Comparison of ENCODE assay signal across 14 cellular contexts in genomic region chr11:119362741-119363080, GRCh38. TPM values are rescaled to one million over a fixed set of nuclear protein-coding genes. Genes with fewer than 3 reads are reported as not detected.
DNase-seq lines count a peak whose midpoint lies in the region; ATAC-seq, FAIRE-seq and TF ChIP-seq lines count a peak whose summit lies in the region.
"Had no signal": no experiment of that assay in that cellular context is flagged by ENCODE, and none has a peak within 500 bp of the region (broad histone marks: within the 10 kb centered on the region; RNA-seq: fewer than 3 reads in every experiment).

No MANE protein-coding gene starts in this region.

- no peak overlapping the region for H3K27ac Mint-ChIP-seq in chondrocyte (ENCODE audit: unreplicated experiment)
- no peak overlapping the region for H3K27ac Mint-ChIP-seq in natural killer cell treated with Interleukin-12 subunit alpha and Interleukin-12 subunit beta and Interleukin-15 and Interleukin-18, amount 100 ng/mL, for 72 hours

- H3K36me3 ChIP-seq in liver (ENCODE audit: control insufficient read depth in 4 of 4, insufficient read depth in 3 of 4, low read depth in 1 of 4, low read length in 3 of 4): peaks cover 0 to 16% (median 11%) of the 10 kb centered on the region in 4 donors
- H3K36me3 ChIP-seq in HepG2 (replicated peaks in 1 of 2; ENCODE audit: control insufficient read depth in 1 of 2, insufficient read depth in 2 of 2, low read length in 2 of 2): peaks cover 5 to 20% of the 10 kb centered on the region in 2 experiments; a peak in 4 of 5 replicates
- H3K36me3 ChIP-seq in uterus: no peaks in the 10 kb centered on the region

- TF ChIP-seq POLR2A in HepG2 (IDR thresholded peaks at IDR 0.05; ENCODE audit: insufficient read depth in 1 of 2, low read depth in 2 of 2, low read length in 2 of 2): no peak
- no peak for TF ChIP-seq POLR2A in uterus (IDR thresholded peaks at IDR 0.05)

- in situ Hi-C loops in HepG2 (cut with HindIII; ENCODE audit: extremely low pct_ligation_motif_present, low pct_unique_long_range_greater_than_20kb): no loop called here

- H3K27ac ChIP-seq in liver (ENCODE audit: low read depth in 1 of 2, low read length in 2 of 2): peak overlapping the region; percentile 57 to 80
- no peak overlapping the region for H3K27ac ChIP-seq in HepG2 (ENCODE audit: extremely low read length, insufficient read depth, low read length)
- peak overlapping the region; percentile 87 to 94 for H3K27ac ChIP-seq in uterus

- H3K4me1 ChIP-seq in liver (ENCODE audit: control insufficient read depth in 4 of 4, insufficient read depth in 4 of 4, low read length in 3 of 4) (peaks cover 17 to 65% (median 50%) of the 10 kb centered on the region in 4 donors), HepG2 (ENCODE audit: insufficient read depth, low read length) (peaks cover 71% of the 10 kb centered on the region), uterus (peaks cover 0 to 9% of the 10 kb centered on the region in 2 donors)

- H3K36me3 Mint-ChIP-seq in chondrocyte (ENCODE audit: low read depth): peaks cover 6% of the 10 kb centered on the region
- H3K36me3 Mint-ChIP-seq in natural killer cell treated with Interleukin-12 subunit alpha and Interleukin-12 subunit beta and Interleukin-15 and Interleukin-18, amount 100 ng/mL, for 72 hours: no peaks in the 10 kb centered on the region

- DNase-seq in HepG2 (ENCODE audit: low spot score) (no peak), chondrocyte (ENCODE audit: low spot score) (no peak), uterus (no peak)
- no peak for DNase-seq in natural killer cell treated with Interleukin-12 subunit alpha and Interleukin-12 subunit beta and Interleukin-15 and Interleukin-18, amount 100 ng/mL, for 72 hours (ENCODE audit: low spot score)
- DNase-seq in effector CD8-positive, alpha-beta T cell (lab: John Stamatoyannopoulos, UW): no peak
- DNase-seq in activated naive CD4-positive, alpha-beta T cell (lab: John Stamatoyannopoulos, UW): no peak
- DNase-seq: effector CD4-positive, alpha-beta T cell; NCI-H187; SK-N-SH had no signal

- FAIRE-seq in HepG2 (lab: Jason Lieb, UNC): no peak
- FAIRE-seq: islet of Langerhans had no signal

- no peak overlapping the region for H3K4me2 ChIP-seq in HepG2 (ENCODE audit: low read depth, low read length)

- no peaks in the 10 kb centered on the region for H3K9me3 ChIP-seq in liver (ENCODE audit: control insufficient read depth in 4 of 4, low read length in 3 of 4)
- H3K9me3 ChIP-seq in HepG2 (ENCODE audit: low read length): no peaks in the 10 kb centered on the region
- no peaks in the 10 kb centered on the region for H3K9me3 ChIP-seq in uterus
- H3K9me3 ChIP-seq: SK-N-SH had no signal

- no peaks in the 10 kb centered on the region for H3K27me3 ChIP-seq in liver (ENCODE audit: control insufficient read depth in 4 of 4, insufficient read depth in 4 of 4, low read length in 3 of 4)
- H3K27me3 ChIP-seq in HepG2 (ENCODE audit: control insufficient read depth in 1 of 2, insufficient read depth in 2 of 2, low read length in 2 of 2): no peaks in the 10 kb centered on the region
- H3K27me3 ChIP-seq in uterus: no peaks in the 10 kb centered on the region

- intact Hi-C loops in HepG2 (cut with micrococcal nuclease; ENCODE audit: unreplicated experiment) (no loop called here), uterus (cut with DNase I; ENCODE audit: low total_unique reads) (no loop called here)

- H3K27me3 Mint-ChIP-seq in chondrocyte (ENCODE audit: low read depth): peaks cover 2% of the 10 kb centered on the region
- peaks cover 55 to 57% of the 10 kb centered on the region in 2 donors for H3K27me3 Mint-ChIP-seq in natural killer cell treated with Interleukin-12 subunit alpha and Interleukin-12 subunit beta and Interleukin-15 and Interleukin-18, amount 100 ng/mL, for 72 hours

- peaks cover 46% of the 10 kb centered on the region for H3K4me1 Mint-ChIP-seq in chondrocyte (ENCODE audit: low read depth)
- H3K4me1 Mint-ChIP-seq in natural killer cell treated with Interleukin-12 subunit alpha and Interleukin-12 subunit beta and Interleukin-15 and Interleukin-18, amount 100 ng/mL, for 72 hours (ENCODE audit: low read depth in 2 of 2): peaks cover 6 to 8% of the 10 kb centered on the region in 2 donors

- H3K4me3 ChIP-seq in liver (ENCODE audit: low read depth in 1 of 3, low read length in 3 of 3) (peak overlapping the region; percentile 52 to 73 (median 58)), HepG2 (replicated peaks in 1 of 3; ENCODE audit: insufficient read depth in 1 of 3, low read depth in 2 of 3, low read length in 3 of 3) (no peak overlapping the region), uterus (peak overlapping the region in 1 of 2 donors; percentile 46)

- no peak for ATAC-seq in HepG2
- ATAC-seq in natural killer cell treated with Interleukin-12 subunit alpha and Interleukin-12 subunit beta and Interleukin-15 and Interleukin-18, amount 100 ng/mL, for 72 hours: no peak
- ATAC-seq in GM21381 (IDR thresholded peaks at IDR 0.05; ENCODE audit: unreplicated experiment): no peak
- ATAC-seq: HCT116 had no signal

- H3K9ac ChIP-seq in liver (ENCODE audit: low read depth in 1 of 2, low read length in 2 of 2) (peak overlapping the region in 1 of 2 donors; percentile 68), HepG2 (ENCODE audit: insufficient read depth, low read depth, low read length) (no peak overlapping the region)
- H3K9ac ChIP-seq: SK-N-SH had no signal

- no peaks in the 10 kb centered on the region for H3K9me3 Mint-ChIP-seq in chondrocyte (ENCODE audit: low read depth)
- peaks cover 2% of the 10 kb centered on the region for H3K9me3 Mint-ChIP-seq in natural killer cell treated with Interleukin-12 subunit alpha and Interleukin-12 subunit beta and Interleukin-15 and Interleukin-18, amount 100 ng/mL, for 72 hours

- TF ChIP-seq CTCF in liver (IDR thresholded peaks at IDR 0.05; ENCODE audit: low read depth, low read length, missing input control): no peak
- no peak for TF ChIP-seq CTCF in HepG2 (CRISPR knock-in tag; IDR thresholded peaks at IDR 0.05)
- TF ChIP-seq CTCF in chondrocyte (IDR thresholded peaks at IDR 0.05): no peak
- no peak for TF ChIP-seq CTCF in uterus (IDR thresholded peaks at IDR 0.05)

- H3K4me3 Mint-ChIP-seq in chondrocyte (ENCODE audit: unreplicated experiment): peak overlapping the region; percentile 51
- H3K4me3 Mint-ChIP-seq in natural killer cell treated with Interleukin-12 subunit alpha and Interleukin-12 subunit beta and Interleukin-15 and Interleukin-18, amount 100 ng/mL, for 72 hours: peak overlapping the region; percentile 39

- 67% methylated on average over 5 of the region's 5 CpGs for WGBS in liver
- WGBS in HepG2 (ENCODE audit: low lambda C conversion rate): 96% methylated on average over 5 of the region's 5 CpGs

- no TSS peak for BruUV-seq in HepG2 (replicated peaks; lab: Mats Ljungman, UMichigan)

- TF ChIP-seq EP300 in HepG2 (IDR thresholded peaks at IDR 0.05; ENCODE audit: low read depth in 2 of 2, low read length in 2 of 2): no peak
- TF ChIP-seq EP300 in HepG2 (CRISPR knock-in tag; IDR thresholded peaks at IDR 0.05; ENCODE audit: borderline replicate concordance): no peak

- TF ChIP-seq RAD21 in liver (IDR thresholded peaks at IDR 0.05) (no peak), HepG2 (CRISPR knock-in tag; IDR thresholded peaks at IDR 0.05) (no peak)

- H3K79me2 ChIP-seq in HepG2 (ENCODE audit: insufficient read depth, low read length): peaks cover 12% of the 10 kb centered on the region

- H4K20me1 ChIP-seq in HepG2 (ENCODE audit: insufficient read depth, low read length): no peaks in the 10 kb centered on the region; the same call in 1 of the 2 replicates

- no peak overlapping the region for H2AFZ ChIP-seq in HepG2 (ENCODE audit: low read length)

- POLR2A ChIA-PET in HepG2 (lab: Yijun Ruan, JAX): interaction anchor here (1.1 to 2.3 kb wide), 4 partner anchors 8 to 24 kb away, joined by 3 to 12 read pairs (median 4); partner anchors contain the start of gene USP2

- CTCF ChIA-PET in HepG2 (lab: Yijun Ruan, JAX; ENCODE audit: low intra/inter-chr PET ratio, low total read pairs): no interaction called here

RNA-seq across cellular contexts. Expression of gene MFRP, which starts 16.2 kb away (rescaled TPM):
- total RNA-seq in liver: not detected
- not detected for polyA plus RNA-seq in liver
- not detected in 2 replicates for total RNA-seq in HepG2 (2016; rRNA removed; fragmentation: Illumina TruSeq; extraction: Trizol)
- total RNA-seq in HepG2 (2016; cell fraction: cytosol; rRNA removed; fragmentation: Illumina TruSeq; extraction: Trizol; ENCODE audit: low read depth): not detected in 2 replicates
- not detected in 2 replicates for total RNA-seq in HepG2 (2016; cell fraction: insoluble cytoplasmic fraction; rRNA removed; fragmentation: Illumina TruSeq; extraction: Trizol)
- total RNA-seq in HepG2 (2016; cell fraction: membrane; rRNA removed; fragmentation: Illumina TruSeq; extraction: Trizol): not detected in 2 replicates
- not detected in 2 replicates for total RNA-seq in HepG2 (2016; cell fraction: nucleus; rRNA removed; fragmentation: Illumina TruSeq; extraction: Trizol)
- not detected in 2 replicates for polyA plus RNA-seq in HepG2 (2011; rRNA removed)
- polyA plus RNA-seq in HepG2 (2011; cell fraction: cytosol; rRNA removed): not detected in 2 replicates
- polyA plus RNA-seq in HepG2 (2011; cell fraction: nucleus; rRNA removed): not detected in 2 replicates
- not detected in 2 replicates for polyA plus RNA-seq in HepG2 (2012)
- polyA plus RNA-seq in HepG2 (2016; cell fraction: cytosol; fragmentation: Illumina TruSeq; extraction: Trizol; ENCODE audit: low read depth): not detected in 2 replicates
- polyA plus RNA-seq in HepG2 (2016; cell fraction: insoluble cytoplasmic fraction; fragmentation: Illumina TruSeq; extraction: Trizol; ENCODE audit: low read depth): not detected in 2 replicates
- not detected in 2 replicates for polyA plus RNA-seq in HepG2 (2016; cell fraction: membrane; fragmentation: Illumina TruSeq; extraction: Trizol; ENCODE audit: low read depth)
- not detected in 2 replicates for polyA plus RNA-seq in HepG2 (2016; cell fraction: nucleus; fragmentation: Illumina TruSeq; extraction: Trizol; ENCODE audit: insufficient read depth, low read depth)
- polyA minus RNA-seq in HepG2 (2011; rRNA and poly(A)+ RNA removed; ENCODE audit: low replicate concordance): not detected in 2 replicates
- polyA minus RNA-seq in HepG2 (2011; cell fraction: cytosol; rRNA and poly(A)+ RNA removed): not detected in 2 replicates
- polyA minus RNA-seq in HepG2 (2011; cell fraction: nucleus; rRNA and poly(A)+ RNA removed): not detected in 2 replicates
- not detected in 3 replicates for total RNA-seq in chondrocyte
- total RNA-seq in natural killer cell treated with Interleukin-12 subunit alpha and Interleukin-12 subunit beta and Interleukin-15 and Interleukin-18, amount 100 ng/mL, for 72 hours: not detected
- under 1 TPM in 2 of 4 donors, not detected in 2; 0.07 to 0.26 TPM for total RNA-seq in uterus
- total RNA-seq: subcutaneous adipose tissue had no signal
- polyA plus RNA-seq: SK-N-SH had no signal

RNA-seq across cellular contexts. Expression of gene USP2, which starts 18.8 kb away (rescaled TPM):
- total RNA-seq in liver (1 to 10 TPM in 1 of 2 donors, under 1 TPM in 1; 0.65 to 4.4 TPM), HepG2 (2016; rRNA removed; fragmentation: Illumina TruSeq; extraction: Trizol) (6.0 and 7.2 TPM in 2 replicates), chondrocyte (2.1 to 4.1 TPM (median 3.6 TPM) in 3 replicates), uterus (10 to 100 TPM in 1 of 4 donors, 1 to 10 TPM in 1, under 1 TPM in 1, not detected in 1; 0.29 to 28.2 (median 2.1) TPM)
- polyA plus RNA-seq in liver (1 to 10 TPM; 2.0 to 2.2 TPM), HepG2 (2011; rRNA removed) (2.5 and 3.2 TPM in 2 replicates)
- 1.1 and 1.7 TPM in 2 replicates for total RNA-seq in HepG2 (2016; cell fraction: cytosol; rRNA removed; fragmentation: Illumina TruSeq; extraction: Trizol; ENCODE audit: low read depth)
- 6.5 and 7.1 TPM in 2 replicates for total RNA-seq in HepG2 (2016; cell fraction: insoluble cytoplasmic fraction; rRNA removed; fragmentation: Illumina TruSeq; extraction: Trizol)
- total RNA-seq in HepG2 (2016; cell fraction: membrane; rRNA removed; fragmentation: Illumina TruSeq; extraction: Trizol): 5.7 and 5.9 TPM in 2 replicates
- 5.8 and 7.8 TPM in 2 replicates for total RNA-seq in HepG2 (2016; cell fraction: nucleus; rRNA removed; fragmentation: Illumina TruSeq; extraction: Trizol)
- 2.2 TPM in 2 replicates for polyA plus RNA-seq in HepG2 (2011; cell fraction: cytosol; rRNA removed)
- polyA plus RNA-seq in HepG2 (2011; cell fraction: nucleus; rRNA removed): 4.4 and 4.7 TPM in 2 replicates
- 2.5 and 3.0 TPM in 2 replicates for polyA plus RNA-seq in HepG2 (2012)
- 1.1 and 1.3 TPM in 2 replicates for polyA plus RNA-seq in HepG2 (2016; cell fraction: cytosol; fragmentation: Illumina TruSeq; extraction: Trizol; ENCODE audit: low read depth)
- polyA plus RNA-seq in HepG2 (2016; cell fraction: insoluble cytoplasmic fraction; fragmentation: Illumina TruSeq; extraction: Trizol; ENCODE audit: low read depth): 7.6 and 11.3 TPM in 2 replicates
- polyA plus RNA-seq in HepG2 (2016; cell fraction: membrane; fragmentation: Illumina TruSeq; extraction: Trizol; ENCODE audit: low read depth): 4.1 and 4.2 TPM in 2 replicates
- 22.1 and 23.0 TPM in 2 replicates for polyA plus RNA-seq in HepG2 (2016; cell fraction: nucleus; fragmentation: Illumina TruSeq; extraction: Trizol; ENCODE audit: insufficient read depth, low read depth)
- 5.4 and 5.9 TPM in 2 replicates for polyA minus RNA-seq in HepG2 (2011; rRNA and poly(A)+ RNA removed; ENCODE audit: low replicate concordance)
- 4.0 and 5.4 TPM in 2 replicates for polyA minus RNA-seq in HepG2 (2011; cell fraction: cytosol; rRNA and poly(A)+ RNA removed)
- 2.4 and 5.7 TPM in 2 replicates for polyA minus RNA-seq in HepG2 (2011; cell fraction: nucleus; rRNA and poly(A)+ RNA removed)
- total RNA-seq in natural killer cell treated with Interleukin-12 subunit alpha and Interleukin-12 subunit beta and Interleukin-15 and Interleukin-18, amount 100 ng/mL, for 72 hours: not detected

RNA-seq across cellular contexts. Expression of gene C1QTNF5, which starts 22.0 kb away (rescaled TPM):
- total RNA-seq in liver (1 to 10 TPM; 2.2 to 4.4 TPM), HepG2 (2016; rRNA removed; fragmentation: Illumina TruSeq; extraction: Trizol) (0.77 and 1.2 TPM in 2 replicates), chondrocyte (16.2 to 67.2 TPM (median 67.1 TPM) in 3 replicates), uterus (10 to 100 TPM in 3 of 4 donors, 1 to 10 TPM in 1; 6.5 to 40.2 (median 35.7) TPM)
- polyA plus RNA-seq in liver (1 to 10 TPM; 1.9 to 6.4 TPM), HepG2 (2011; rRNA removed) (0.86 TPM in 2 replicates)
- total RNA-seq in HepG2 (2016; cell fraction: cytosol; rRNA removed; fragmentation: Illumina TruSeq; extraction: Trizol; ENCODE audit: low read depth): 0.26 and 0.40 TPM in 2 replicates
- 0.76 and 0.78 TPM in 2 replicates for total RNA-seq in HepG2 (2016; cell fraction: insoluble cytoplasmic fraction; rRNA removed; fragmentation: Illumina TruSeq; extraction: Trizol)
- total RNA-seq in HepG2 (2016; cell fraction: membrane; rRNA removed; fragmentation: Illumina TruSeq; extraction: Trizol): 0.28 and 0.45 TPM in 2 replicates
- total RNA-seq in HepG2 (2016; cell fraction: nucleus; rRNA removed; fragmentation: Illumina TruSeq; extraction: Trizol): 0.47 and 0.91 TPM in 2 replicates
- 0.91 and 1.1 TPM in 2 replicates for polyA plus RNA-seq in HepG2 (2011; cell fraction: cytosol; rRNA removed)
- polyA plus RNA-seq in HepG2 (2011; cell fraction: nucleus; rRNA removed): 0.96 and 1.1 TPM in 2 replicates
- 0.19 and 0.53 TPM in 2 replicates for polyA plus RNA-seq in HepG2 (2012)
- polyA plus RNA-seq in HepG2 (2016; cell fraction: cytosol; fragmentation: Illumina TruSeq; extraction: Trizol; ENCODE audit: low read depth): 0.25 and 0.45 TPM in 2 replicates
- polyA plus RNA-seq in HepG2 (2016; cell fraction: insoluble cytoplasmic fraction; fragmentation: Illumina TruSeq; extraction: Trizol; ENCODE audit: low read depth): 0.39 and 0.53 TPM in 2 replicates
- polyA plus RNA-seq in HepG2 (2016; cell fraction: membrane; fragmentation: Illumina TruSeq; extraction: Trizol; ENCODE audit: low read depth): 0.16 and 0.49 TPM in 2 replicates
- polyA plus RNA-seq in HepG2 (2016; cell fraction: nucleus; fragmentation: Illumina TruSeq; extraction: Trizol; ENCODE audit: insufficient read depth, low read depth): 1.1 and 1.6 TPM in 2 replicates
- 0.94 TPM in 1 of 2 replicates, not detected in the other for polyA minus RNA-seq in HepG2 (2011; rRNA and poly(A)+ RNA removed; ENCODE audit: low replicate concordance)
- not detected in 2 replicates for polyA minus RNA-seq in HepG2 (2011; cell fraction: cytosol; rRNA and poly(A)+ RNA removed)
- polyA minus RNA-seq in HepG2 (2011; cell fraction: nucleus; rRNA and poly(A)+ RNA removed): not detected in 2 replicates
- total RNA-seq in natural killer cell treated with Interleukin-12 subunit alpha and Interleukin-12 subunit beta and Interleukin-15 and Interleukin-18, amount 100 ng/mL, for 72 hours: not detected

RNA-seq across cellular contexts. Expression of gene RNF26, which starts 28.4 kb away (rescaled TPM):
- 1 to 10 TPM; 6.3 to 9.2 TPM for total RNA-seq in liver
- 10 to 100 TPM; 13.0 to 19.1 TPM for polyA plus RNA-seq in liver
- 11.9 and 20.8 TPM in 2 replicates for total RNA-seq in HepG2 (2016; rRNA removed; fragmentation: Illumina TruSeq; extraction: Trizol)
- 5.1 and 5.5 TPM in 2 replicates for total RNA-seq in HepG2 (2016; cell fraction: cytosol; rRNA removed; fragmentation: Illumina TruSeq; extraction: Trizol; ENCODE audit: low read depth)
- total RNA-seq in HepG2 (2016; cell fraction: insoluble cytoplasmic fraction; rRNA removed; fragmentation: Illumina TruSeq; extraction: Trizol): 11.0 and 17.9 TPM in 2 replicates
- total RNA-seq in HepG2 (2016; cell fraction: membrane; rRNA removed; fragmentation: Illumina TruSeq; extraction: Trizol): 25.7 and 27.9 TPM in 2 replicates
- total RNA-seq in HepG2 (2016; cell fraction: nucleus; rRNA removed; fragmentation: Illumina TruSeq; extraction: Trizol): 16.9 and 17.9 TPM in 2 replicates
- polyA plus RNA-seq in HepG2 (2011; rRNA removed): 26.3 and 28.8 TPM in 2 replicates
- 33.9 and 41.8 TPM in 2 replicates for polyA plus RNA-seq in HepG2 (2011; cell fraction: cytosol; rRNA removed)
- 21.0 and 21.5 TPM in 2 replicates for polyA plus RNA-seq in HepG2 (2011; cell fraction: nucleus; rRNA removed)
- polyA plus RNA-seq in HepG2 (2012): 29.6 and 32.1 TPM in 2 replicates
- polyA plus RNA-seq in HepG2 (2016; cell fraction: cytosol; fragmentation: Illumina TruSeq; extraction: Trizol; ENCODE audit: low read depth): 16.4 and 19.4 TPM in 2 replicates
- polyA plus RNA-seq in HepG2 (2016; cell fraction: insoluble cytoplasmic fraction; fragmentation: Illumina TruSeq; extraction: Trizol; ENCODE audit: low read depth): 51.2 and 62.2 TPM in 2 replicates
- polyA plus RNA-seq in HepG2 (2016; cell fraction: membrane; fragmentation: Illumina TruSeq; extraction: Trizol; ENCODE audit: low read depth): 61.9 and 66.3 TPM in 2 replicates
- polyA plus RNA-seq in HepG2 (2016; cell fraction: nucleus; fragmentation: Illumina TruSeq; extraction: Trizol; ENCODE audit: insufficient read depth, low read depth): 50.4 and 51.8 TPM in 2 replicates
- 92.7 and 163 TPM in 2 replicates for polyA minus RNA-seq in HepG2 (2011; rRNA and poly(A)+ RNA removed; ENCODE audit: low replicate concordance)
- polyA minus RNA-seq in HepG2 (2011; cell fraction: cytosol; rRNA and poly(A)+ RNA removed): 34.6 and 35.6 TPM in 2 replicates
- 16.9 and 21.8 TPM in 2 replicates for polyA minus RNA-seq in HepG2 (2011; cell fraction: nucleus; rRNA and poly(A)+ RNA removed)
- total RNA-seq in chondrocyte: 22.8 to 26.0 TPM (median 24.3 TPM) in 3 replicates
- total RNA-seq in natural killer cell treated with Interleukin-12 subunit alpha and Interleukin-12 subunit beta and Interleukin-15 and Interleukin-18, amount 100 ng/mL, for 72 hours: 10 to 100 TPM; 16.6 to 32.5 TPM
- total RNA-seq in uterus: 10 to 100 TPM in 1 of 4 donors, 1 to 10 TPM in 3; 3.3 to 23.1 (median 6.8) TPM

RNA-seq across cellular contexts. Expression of gene MCAM, which starts 45.8 kb away (rescaled TPM):
- total RNA-seq in liver: 10 to 100 TPM in 1 of 2 donors, 1 to 10 TPM in 1; 8.4 to 49.6 TPM
- 10 to 100 TPM in 1 of 2 donors, 1 to 10 TPM in 1; 2.2 to 10.3 TPM for polyA plus RNA-seq in liver
- total RNA-seq in HepG2 (2016; rRNA removed; fragmentation: Illumina TruSeq; extraction: Trizol): 5.9 and 15.2 TPM in 2 replicates
- 0.97 and 1.4 TPM in 2 replicates for total RNA-seq in HepG2 (2016; cell fraction: cytosol; rRNA removed; fragmentation: Illumina TruSeq; extraction: Trizol; ENCODE audit: low read depth)
- total RNA-seq in HepG2 (2016; cell fraction: insoluble cytoplasmic fraction; rRNA removed; fragmentation: Illumina TruSeq; extraction: Trizol): 5.2 and 13.8 TPM in 2 replicates
- total RNA-seq in HepG2 (2016; cell fraction: membrane; rRNA removed; fragmentation: Illumina TruSeq; extraction: Trizol): 2.5 and 3.3 TPM in 2 replicates
- 13.7 and 14.4 TPM in 2 replicates for total RNA-seq in HepG2 (2016; cell fraction: nucleus; rRNA removed; fragmentation: Illumina TruSeq; extraction: Trizol)
- 12.1 and 18.6 TPM in 2 replicates for polyA plus RNA-seq in HepG2 (2011; rRNA removed)
- polyA plus RNA-seq in HepG2 (2011; cell fraction: cytosol; rRNA removed): 33.4 and 50.2 TPM in 2 replicates
- 24.8 and 27.5 TPM in 2 replicates for polyA plus RNA-seq in HepG2 (2011; cell fraction: nucleus; rRNA removed)
- polyA plus RNA-seq in HepG2 (2012): 4.0 and 15.6 TPM in 2 replicates
- polyA plus RNA-seq in HepG2 (2016; cell fraction: cytosol; fragmentation: Illumina TruSeq; extraction: Trizol; ENCODE audit: low read depth): 0.68 and 0.83 TPM in 2 replicates
- polyA plus RNA-seq in HepG2 (2016; cell fraction: insoluble cytoplasmic fraction; fragmentation: Illumina TruSeq; extraction: Trizol; ENCODE audit: low read depth): 3.9 and 5.4 TPM in 2 replicates
- 1.1 and 2.3 TPM in 2 replicates for polyA plus RNA-seq in HepG2 (2016; cell fraction: membrane; fragmentation: Illumina TruSeq; extraction: Trizol; ENCODE audit: low read depth)
- 18.8 and 20.4 TPM in 2 replicates for polyA plus RNA-seq in HepG2 (2016; cell fraction: nucleus; fragmentation: Illumina TruSeq; extraction: Trizol; ENCODE audit: insufficient read depth, low read depth)
- polyA minus RNA-seq in HepG2 (2011; rRNA and poly(A)+ RNA removed; ENCODE audit: low replicate concordance): 29.9 and 104 TPM in 2 replicates
- polyA minus RNA-seq in HepG2 (2011; cell fraction: cytosol; rRNA and poly(A)+ RNA removed): 14.3 and 15.4 TPM in 2 replicates
- polyA minus RNA-seq in HepG2 (2011; cell fraction: nucleus; rRNA and poly(A)+ RNA removed): 13.8 and 15.8 TPM in 2 replicates
- 170 to 527 TPM (median 509 TPM) in 3 replicates for total RNA-seq in chondrocyte
- 1 to 10 TPM in 1 of 2 donors, under 1 TPM in 1; 0.74 to 1.7 TPM for total RNA-seq in natural killer cell treated with Interleukin-12 subunit alpha and Interleukin-12 subunit beta and Interleukin-15 and Interleukin-18, amount 100 ng/mL, for 72 hours
- total RNA-seq in uterus: 100 to 1,000 TPM; 228 to 564 (median 354) TPM

Comparison
In these comparisons a context has a peak if more than half of its experiments do, and no peak if none do; other contexts are left out.
1. H3K4me3 ChIP-seq: peak in liver (3 of 3); none in HepG2 (0 of 3).